ENCODE assay signal across 19 cellular contexts in the genomic region with DNA sequence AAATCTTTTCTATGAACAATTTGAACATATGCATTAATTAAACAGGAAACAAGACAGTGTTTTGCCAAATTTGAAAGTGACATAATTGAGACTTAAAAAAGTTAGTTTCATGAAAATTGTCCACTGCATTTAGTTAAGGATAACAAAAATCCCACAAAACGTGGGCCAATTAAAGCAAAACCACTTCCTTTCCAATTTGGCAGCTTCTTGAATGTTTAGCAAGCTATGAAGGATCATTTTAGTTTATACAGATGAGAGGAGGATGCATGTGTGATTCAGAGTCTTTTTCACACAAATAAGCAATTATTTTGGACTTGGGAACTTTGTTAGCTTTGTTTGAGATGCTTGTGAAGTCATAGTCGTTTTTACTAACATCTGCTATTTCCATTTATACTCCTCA.
DNase-seq lines count a peak whose midpoint lies in the region; ATAC-seq and TF ChIP-seq lines count a peak whose summit lies in the region.
"Had no signal": no experiment of that assay in that cellular context is flagged by ENCODE, and none has a peak within 500 bp of the region (broad histone marks: within the 10 kb centered on the region; RNA-seq: fewer than 3 reads in every experiment).

No MANE protein-coding gene starts in this region.

- peak overlapping the region; percentile 78 for H2AFZ ChIP-seq in ACC112 (ENCODE audit: low read length, unreplicated experiment)
- H2AFZ ChIP-seq in OCI-LY7 (ENCODE audit: low read length): no peak overlapping the region; the same call in 1 of the 2 replicates
- H2AFZ ChIP-seq in smooth muscle cell (ENCODE audit: low read depth): peak overlapping the region; percentile 43

- no peaks in the 10 kb centered on the region for H3K27me3 Mint-ChIP-seq in CD8-positive, alpha-beta memory T cell
- H3K27me3 Mint-ChIP-seq: IgD-negative memory B cell had no signal

- CTCF ChIA-PET in OCI-LY7 (lab: Charles Lee; ENCODE audit: unreplicated experiment): no interaction called here
- CTCF ChIA-PET in CD8-positive, alpha-beta memory T cell (lab: Charles Lee): no interaction called here

- no peaks in the 10 kb centered on the region for H3K9me3 ChIP-seq in OCI-LY7 (ENCODE audit: low read length)
- no peaks in the 10 kb centered on the region for H3K9me3 ChIP-seq in smooth muscle cell (replicated peaks; ENCODE audit: low read depth)
- H3K9me3 ChIP-seq in CD8-positive, alpha-beta memory T cell (ENCODE audit: low read length): no peaks in the 10 kb centered on the region
- H3K9me3 ChIP-seq: A549, HAP-1, MG63, SJSA1 had no signal

- H3K4me1 Mint-ChIP-seq in CD8-positive, alpha-beta memory T cell: no peaks in the 10 kb centered on the region
- H3K4me1 Mint-ChIP-seq: IgD-negative memory B cell had no signal

- H3K79me2 ChIP-seq in ACC112 (ENCODE audit: control insufficient read depth, insufficient read depth, low read length, unreplicated experiment): no peaks in the 10 kb centered on the region
- no peaks in the 10 kb centered on the region for H3K79me2 ChIP-seq in OCI-LY7 (ENCODE audit: insufficient read depth, low read depth, low read length)
- no peaks in the 10 kb centered on the region for H3K79me2 ChIP-seq in smooth muscle cell (ENCODE audit: low read depth)

- POLR2A ChIA-PET in OCI-LY7 (lab: Charles Lee): interaction anchor here (0.8 to 0.9 kb wide), 2 partner anchors 9 to 11 kb away, joined by 3 to 7 read pairs; no protein-coding TSS in a partner anchor
- POLR2A ChIA-PET in CD8-positive, alpha-beta memory T cell (lab: Charles Lee): no interaction called here

- no peak overlapping the region for H3K9ac ChIP-seq in smooth muscle cell (ENCODE audit: low read depth)

- ATAC-seq in Right ventricle myocardium superior (ENCODE audit: poor library complexity) (no peak), GM21619 (IDR thresholded peaks at IDR 0.05; ENCODE audit: unreplicated experiment) (no peak)

- WGBS in smooth muscle cell (ENCODE audit: low lambda C conversion rate): 42% methylated on average over 2 of the region's 2 CpGs

- no peaks in the 10 kb centered on the region for H3K36me3 Mint-ChIP-seq in CD8-positive, alpha-beta memory T cell
- H3K36me3 Mint-ChIP-seq: IgD-negative memory B cell had no signal

- H3K27me3 ChIP-seq in ACC112 (ENCODE audit: insufficient read depth, low read length): peaks cover 5% of the 10 kb centered on the region; the same call in 1 of the 2 replicates
- H3K27me3 ChIP-seq in dorsolateral prefrontal cortex: no peaks in the 10 kb centered on the region
- no peaks in the 10 kb centered on the region for H3K27me3 ChIP-seq in smooth muscle cell (ENCODE audit: low read depth)
- no peaks in the 10 kb centered on the region for H3K27me3 ChIP-seq in CD8-positive, alpha-beta memory T cell (ENCODE audit: insufficient read depth, low read length, poor library complexity, severe bottlenecking)
- H3K27me3 ChIP-seq: MG63, SJSA1 had no signal

- H3K4me3 ChIP-seq in ACC112 (ENCODE audit: low read depth, low read length) (no peak overlapping the region), OCI-LY7 (ENCODE audit: low read depth, low read length, poor library complexity, severe bottlenecking) (no peak overlapping the region), dorsolateral prefrontal cortex (peak overlapping the region in 1 of 59 donors; percentile 20), smooth muscle cell (no peak overlapping the region)
- no peak overlapping the region for H3K4me3 ChIP-seq in CD8-positive, alpha-beta memory T cell (ENCODE audit: low read length)
- H3K4me3 ChIP-seq: A549, HAP-1, MG63, SJSA1 had no signal

- H3K9me2 ChIP-seq in OCI-LY7 (ENCODE audit: insufficient read depth, low read length): no peaks in the 10 kb centered on the region

- no TSS peak for BruUV-seq in OCI-LY7 (replicated peaks; lab: Mats Ljungman, UMichigan)

- no peak overlapping the region for H3K27ac ChIP-seq in ACC112 (ENCODE audit: low read depth, low read length)
- no peak overlapping the region for H3K27ac ChIP-seq in OCI-LY7 (ENCODE audit: low read depth, low read length, poor library complexity, severe bottlenecking)
- H3K27ac ChIP-seq in dorsolateral prefrontal cortex: peak overlapping the region in 36 of 59 donors; percentile 3 to 82 (median 65)
- H3K27ac ChIP-seq in smooth muscle cell (ENCODE audit: low read depth): no peak overlapping the region
- no peak overlapping the region for H3K27ac ChIP-seq in CD8-positive, alpha-beta memory T cell (ENCODE audit: low read depth, low read length)
- H3K27ac ChIP-seq: A549, RWPE1, SJSA1 had no signal

- no peaks in the 10 kb centered on the region for H4K20me1 ChIP-seq in OCI-LY7 (ENCODE audit: insufficient read depth, low read length)
- H4K20me1 ChIP-seq in smooth muscle cell (ENCODE audit: low read depth): no peaks in the 10 kb centered on the region

- TF ChIP-seq CTCF in OCI-LY7 (conservative IDR thresholded peaks at IDR 0.05; ENCODE audit: low read length) (0 out of 2 replicates have a peak, but pooled peaks have one; percentile 10), dorsolateral prefrontal cortex (IDR thresholded peaks at IDR 0.05 in 54 of 56, conservative IDR thresholded peaks at IDR 0.05 in 2 of 56; ENCODE audit: low read depth in 1 of 56, partially characterized antibody in 56 of 56) (peak in 9 of 56 donors; percentile 2 to 45 (median 7)), smooth muscle cell (IDR thresholded peaks at IDR 0.05; ENCODE audit: borderline replicate concordance, insufficient read depth, poor library complexity, severe bottlenecking) (no peak)

- DNase-seq in OCI-LY7 (ENCODE audit: low spot score) (no peak), dorsolateral prefrontal cortex (no peak), smooth muscle cell (lab: John Stamatoyannopoulos, UW; ENCODE audit: unreplicated experiment) (no peak), Right ventricle myocardium superior (no peak), Ammon's horn (ENCODE audit: low spot score) (no peak)
- no peak for DNase-seq in CD8-positive, alpha-beta memory T cell
- DNase-seq: C1 segment of cervical spinal cord, DND-41, MG63, NCI-H1048, NCI-H1436 treated with DMSO at 0.1 percent for 48 hours, NCI-H2171 treated with DMSO at 0.1 percent for 48 hours had no signal

- H3K27ac Mint-ChIP-seq in CD8-positive, alpha-beta memory T cell: no peak overlapping the region
- H3K27ac Mint-ChIP-seq: IgD-negative memory B cell had no signal

- H3K4me3 Mint-ChIP-seq in CD8-positive, alpha-beta memory T cell: no peak overlapping the region
- H3K4me3 Mint-ChIP-seq: IgD-negative memory B cell had no signal

- peaks cover 0 to 3% (median 0%) of the 10 kb centered on the region in 5 donors for H3K9me3 Mint-ChIP-seq in CD8-positive, alpha-beta memory T cell
- H3K9me3 Mint-ChIP-seq: IgD-negative memory B cell had no signal

- no peaks in the 10 kb centered on the region for H3K4me1 ChIP-seq in ACC112 (ENCODE audit: control insufficient read depth, insufficient read depth, low read length, unreplicated experiment)
- peaks cover 2% of the 10 kb centered on the region for H3K4me1 ChIP-seq in OCI-LY7 (ENCODE audit: insufficient read depth, low read length, poor library complexity, severe bottlenecking)
- no peaks in the 10 kb centered on the region for H3K4me1 ChIP-seq in smooth muscle cell (ENCODE audit: low read depth)
- no peaks in the 10 kb centered on the region for H3K4me1 ChIP-seq in CD8-positive, alpha-beta memory T cell (ENCODE audit: insufficient read depth, low read length)
- H3K4me1 ChIP-seq: A549, HAP-1, SJSA1 had no signal

- no peaks in the 10 kb centered on the region for H3F3A ChIP-seq in smooth muscle cell (ENCODE audit: low read depth)

- no peak overlapping the region for H3K4me2 ChIP-seq in OCI-LY7 (ENCODE audit: low read length)
- H3K4me2 ChIP-seq in smooth muscle cell: no peak overlapping the region
- H3K4me2 ChIP-seq: A549 had no signal

- H3K36me3 ChIP-seq in ACC112 (ENCODE audit: insufficient read depth, low read length) (no peaks in the 10 kb centered on the region), OCI-LY7 (ENCODE audit: insufficient read depth, low read length) (no peaks in the 10 kb centered on the region), smooth muscle cell (ENCODE audit: low read depth) (no peaks in the 10 kb centered on the region)
- no peaks in the 10 kb centered on the region for H3K36me3 ChIP-seq in CD8-positive, alpha-beta memory T cell (ENCODE audit: insufficient read depth, low read length)
- H3K36me3 ChIP-seq: HAP-1, MG63, SJSA1 had no signal

- intact Hi-C loops in OCI-LY7 (cut with micrococcal nuclease; ENCODE audit: unreplicated experiment) (loop anchor here (2.0 kb wide), 1 partner anchor 230 kb away; no protein-coding TSS in a partner anchor), dorsolateral prefrontal cortex (cut with DNase I) (loop anchor here (2.0 to 10.0 kb wide), 4 partner anchors 108 to 536 kb away; a partner anchor contains a TSS), Right ventricle myocardium superior (cut with DNase I) (no loop called here)

Comparison
In these comparisons a context has a peak if more than half of its experiments do, and no peak if none do; other contexts are left out.
1. H3K27ac ChIP-seq: peak in dorsolateral prefrontal cortex (36 of 59); none in ACC112 (single experiment), OCI-LY7 (single experiment), smooth muscle cell (single experiment) and CD8-positive, alpha-beta memory T cell (single experiment).